In the genomic region with DNA sequence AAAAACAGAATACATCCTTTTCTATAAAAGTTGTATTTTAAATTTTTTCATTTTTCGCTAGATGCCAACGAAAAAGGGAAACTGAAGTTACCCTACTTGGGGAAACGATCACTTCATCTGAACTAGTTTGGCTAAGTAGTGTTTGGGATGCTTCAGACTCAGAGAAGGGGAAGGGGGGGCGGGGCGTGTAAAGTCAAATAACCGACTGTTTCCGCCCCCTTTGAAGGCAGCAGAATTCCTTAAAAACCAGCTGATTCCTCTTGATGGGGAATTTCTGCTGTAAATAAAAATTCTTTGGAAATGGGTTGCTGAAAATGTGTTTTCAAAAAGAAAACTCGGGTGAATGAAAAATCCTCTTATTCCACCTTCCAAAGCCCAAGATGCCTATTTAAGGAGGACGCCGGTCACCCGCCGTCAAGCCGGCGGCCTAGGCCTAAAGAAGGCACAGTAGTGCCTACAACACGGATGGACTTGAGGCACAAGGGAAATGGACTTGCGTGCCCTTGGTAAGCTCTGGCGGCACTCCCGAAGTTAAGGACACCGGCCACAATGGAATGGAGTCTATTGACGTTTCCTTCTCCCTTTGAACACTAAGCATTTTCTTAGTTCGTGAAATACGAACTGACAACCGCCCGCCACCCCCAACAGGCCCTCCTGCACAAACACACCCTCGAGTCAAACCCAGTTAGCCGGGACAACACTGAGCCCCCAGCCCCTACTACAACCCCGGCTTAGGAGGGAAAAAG, we compare ENCODE assay signal across 8 cellular contexts. TPM values are rescaled to one million over a fixed set of nuclear protein-coding genes. Genes with fewer than 3 reads are reported as not detected.
DNase-seq lines count a peak whose midpoint lies in the region; ATAC-seq, FAIRE-seq and TF ChIP-seq lines count a peak whose summit lies in the region.

No MANE protein-coding gene starts in this region.

- no peaks in the 10 kb centered on the region for H3K9me3 ChIP-seq in Panc1 (ENCODE audit: control insufficient read depth, insufficient read depth, low read depth, low read length)
- H3K9me3 ChIP-seq in pancreas = no peaks in the 10 kb centered on the region

- POLR2A ChIA-PET in Panc1 (lab: Charles Lee) = interaction anchor here (0.5 kb wide), 1 partner anchor 16 kb away, joined by 8 read pairs; no protein-coding TSS in a partner anchor

- intact Hi-C loops in Panc1 (cut with micrococcal nuclease; ENCODE audit: unreplicated experiment) = no loop called here
- intact Hi-C loops in left cardiac atrium (cut with DNase I) = no loop called here
- intact Hi-C loops in pancreas (cut with DNase I) = no loop called here

- H3K27ac ChIP-seq in Panc1 (ENCODE audit: low read length) (peak overlapping the region; percentile 85), angular gyrus (ENCODE audit: low read depth, low read length) (peak overlapping the region; percentile 17), pancreas (peak overlapping the region; percentile 89 to 94 (median 92))

- ATAC-seq in Panc1 (peak; percentile 35), left cardiac atrium (peak; percentile 26 to 32), pancreas (peak; percentile 57 to 64 (median 62)), HG03521 (IDR thresholded peaks at IDR 0.05; ENCODE audit: unreplicated experiment) (no peak), HG03095 (IDR thresholded peaks at IDR 0.05; ENCODE audit: unreplicated experiment) (no peak)

- H3K27me3 ChIP-seq in Panc1 (ENCODE audit: control insufficient read depth, insufficient read depth, low read length) = no peaks in the 10 kb centered on the region
- H3K27me3 ChIP-seq in pancreas = no peaks in the 10 kb centered on the region

- FAIRE-seq in HTR-8/SVneo (lab: Jason Lieb, UNC) = no peak
- FAIRE-seq in pancreas (lab: Jason Lieb, UNC) = no peak

- in situ Hi-C loops in Caki2 (cut with HindIII; ENCODE audit: low pct_unique_long_range_greater_than_20kb, low sequenced_read_pairs) = no loop called here
- in situ Hi-C loops in Panc1 (cut with HindIII; ENCODE audit: low pct_unique_long_range_greater_than_20kb, low sequenced_read_pairs) = loop anchor here (25.0 kb wide), 1 partner anchor 90 kb away; a partner anchor contains a TSS

- DNase-seq in Caki2 (ENCODE audit: low read depth) (peak; percentile 45), HTR-8/SVneo (ENCODE audit: insufficient read length, low spot score) (peak; percentile 50), Panc1 (ENCODE audit: low read depth, low spot score) (peak; percentile 30), left cardiac atrium (peak; percentile 45), pancreas (peak; percentile 58 to 66 (median 60))

- H3K4me3 ChIP-seq in Panc1 (ENCODE audit: low read depth in 2 of 2, low read length in 2 of 2) (peak overlapping the region; percentile 83 to 91), pancreas (peak overlapping the region; percentile 92 to 98 (median 95))

- BruUV-seq in Panc1 (replicated peaks; lab: Mats Ljungman, UMichigan) = TSS peak; percentile 80

- H3K36me3 ChIP-seq in Panc1 (ENCODE audit: control insufficient read depth, insufficient read depth, low read length) (peaks cover 4% of the 10 kb centered on the region), pancreas (no peaks in the 10 kb centered on the region)

- 5 to 7% methylated on average over 27 of the region's 27 CpGs for WGBS in pancreas, 2 donors

- TF ChIP-seq CTCF in Panc1 (IDR thresholded peaks at IDR 0.05) (no peak), pancreas (IDR thresholded peaks at IDR 0.05) (no peak)

- CTCF ChIA-PET in Panc1 (lab: Charles Lee) = no interaction called here

- peaks cover 32% of the 10 kb centered on the region for H3K4me1 ChIP-seq in Panc1 (ENCODE audit: control insufficient read depth, insufficient read depth, low read length)
- peaks cover 9 to 22% (median 15%) of the 10 kb centered on the region in 3 donors for H3K4me1 ChIP-seq in pancreas

RNA-seq across cellular contexts. Expression of a gene that starts 2.0 kb away (rescaled TPM):
- total RNA-seq in Caki2 (2014; rRNA removed; shearing (Covaris generic); ENCODE audit: low replicate concordance) = 7.5 and 8.9 TPM in 2 replicates
- total RNA-seq in Panc1 (2021; ENCODE audit: unreplicated experiment) (77.6 TPM), left cardiac atrium (10 to 100 TPM; 43.7 to 54.0 TPM), pancreas (10 to 100 TPM; 12.9 to 25.7 (median 17.6) TPM)
- 70.5 TPM for polyA plus RNA-seq in Panc1 (2012; ENCODE audit: insufficient read length)
- 10 to 100 TPM; 20.8 to 28.2 TPM for polyA plus RNA-seq in pancreas

Comparison
In these comparisons a context has a peak if more than half of its experiments do, and no peak if none do; other contexts are left out.
1. ATAC-seq: peak in Panc1 (single experiment), left cardiac atrium (2 of 2) and pancreas (4 of 4); none in HG03521 (single experiment) and HG03095 (single experiment).
2. H3K27ac ChIP-seq: peak in every context shown above with its lines; median percentile 92 in pancreas; 85 in Panc1; 17 in angular gyrus.
3. Peak in every context shown above with its lines, with median percentiles within 50 percentile points of each other: DNase-seq.